Comparison of ENCODE assay signal across 25 cellular contexts in genomic region chr2:117944816-117945215, GRCh38.
"Had no signal": no experiment of that assay in that cellular context is flagged by ENCODE, and none has a peak within 500 bp of the region (broad histone marks: within the 10 kb centered on the region; RNA-seq: fewer than 3 reads in every experiment).

No MANE protein-coding gene starts in this region.

- H3K4me1 ChIP-seq: colonic mucosa, esophagus squamous epithelium, left lung, lower lobe of right lung had no signal

- H3K4me3 ChIP-seq: colonic mucosa, esophagus squamous epithelium, gastrocnemius medialis, heart right ventricle, left lung, lower lobe of right lung, mucosa of descending colon had no signal

- ATAC-seq: effector memory CD8-positive, alpha-beta T cell; esophagus mucosa; gastrocnemius medialis; heart right ventricle; left cardiac atrium; left lung; left ventricle myocardium superior; lower lobe of right lung; mucosa of descending colon had no signal

- H3K27me3 ChIP-seq: colonic mucosa, esophagus squamous epithelium, gastrocnemius medialis, heart right ventricle, left lung had no signal

- H3K27ac ChIP-seq: colonic mucosa, epithelial cell of prostate, esophagus squamous epithelium, gastrocnemius medialis, heart right ventricle, left lung, lower lobe of right lung had no signal

- FAIRE-seq: endometrium, islet of Langerhans, keratinocyte had no signal

- H3K9me3 ChIP-seq: colonic mucosa, esophagus squamous epithelium, gastrocnemius medialis, heart right ventricle, left lung, lower lobe of right lung, mucosa of descending colon had no signal

- DNase-seq: colonic mucosa; cortex of kidney; effector CD8-positive, alpha-beta T cell; effector memory CD8-positive, alpha-beta T cell; endodermal cell; erythroblast; esophagus squamous epithelium; foreskin fibroblast; foreskin melanocyte; gastrocnemius medialis; glutamatergic neuron; head of caudate nucleus; heart right ventricle; hippocampal formation; left cardiac atrium; left lung; left ventricle myocardium superior; lower lobe of right lung; mesenchymal stem cell; mucosa of descending colon had no signal
